9 cellular contexts compared by ENCODE assay signal in the genomic region with DNA sequence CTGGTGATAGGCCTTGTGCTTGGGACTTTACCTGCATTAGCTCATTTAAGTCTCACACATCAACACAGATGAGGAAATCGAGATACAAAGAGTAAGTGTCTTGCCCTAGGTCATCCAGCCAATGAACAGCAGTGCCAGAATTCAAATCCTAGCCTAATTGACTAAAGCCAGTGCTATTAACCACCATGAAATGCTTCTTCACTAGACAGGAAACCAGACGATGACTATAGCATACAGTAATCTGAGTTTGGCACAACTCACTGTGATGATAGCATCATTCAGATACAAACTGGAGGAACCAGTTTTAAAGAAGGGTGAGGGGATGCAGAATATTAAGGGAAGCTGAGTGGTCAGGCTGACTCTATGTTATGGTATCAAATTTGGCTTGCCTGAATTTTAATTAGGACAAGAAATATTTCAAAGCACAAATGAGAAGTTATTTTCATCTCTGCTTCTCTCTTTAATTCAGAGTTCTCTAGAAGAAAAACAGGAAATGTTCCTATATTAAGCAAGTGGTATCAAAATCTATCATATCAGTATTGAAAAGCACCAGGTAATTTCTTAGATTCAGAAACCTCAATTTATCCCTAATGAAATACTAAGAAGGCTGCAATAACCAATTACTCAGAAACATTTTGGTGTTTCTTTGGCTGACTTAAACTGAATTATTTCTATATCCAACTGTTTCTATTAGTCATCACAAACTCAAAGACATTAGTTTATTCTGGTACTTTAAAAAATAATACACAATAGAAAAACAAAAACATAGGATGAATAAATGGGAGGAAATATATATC.
DNase-seq lines count a peak whose midpoint lies in the region; ATAC-seq, FAIRE-seq and TF ChIP-seq lines count a peak whose summit lies in the region.
"Had no signal": no experiment of that assay in that cellular context is flagged by ENCODE, and none has a peak within 500 bp of the region (broad histone marks: within the 10 kb centered on the region; RNA-seq: fewer than 3 reads in every experiment).

No MANE protein-coding gene starts in this region.

- no peaks in the 10 kb centered on the region for H3K9me1 ChIP-seq in keratinocyte (ENCODE audit: control insufficient read depth, extremely low read depth, insufficient read depth, low read length)

- H3K79me2 ChIP-seq in keratinocyte (ENCODE audit: control insufficient read depth, insufficient read depth, low read length) (no peaks in the 10 kb centered on the region), GM23338 (replicated peaks; ENCODE audit: insufficient read depth) (no peaks in the 10 kb centered on the region)

- H3K4me3 ChIP-seq in keratinocyte (ENCODE audit: control insufficient read depth in 2 of 3, extremely low read depth in 1 of 3, insufficient read depth in 2 of 3, low read depth in 1 of 3, low read length in 3 of 3) (peak overlapping the region in 1 of 3 experiments; percentile 32), GM23338 (no peak overlapping the region)
- H3K4me3 ChIP-seq: cardiac muscle cell had no signal

- H3K27ac ChIP-seq in keratinocyte (ENCODE audit: control insufficient read depth, insufficient read depth, low read length) (peak overlapping the region; percentile 83), GM23338 (ENCODE audit: low read depth) (no peak overlapping the region)
- H3K27ac ChIP-seq: cardiac muscle cell had no signal

- H3F3A ChIP-seq in GM23338 (replicated peaks; ENCODE audit: low read depth), result no peaks in the 10 kb centered on the region

- no peaks in the 10 kb centered on the region for H3K9me3 Mint-ChIP-seq in activated CD8-positive, alpha-beta memory T cell treated with anti-CD3 and anti-CD28 coated beads, Interleukin-2, amount 10 ng/mL, durations not matched to agents 7 days and 5 days (ENCODE audit: low read depth)
- H3K9me3 Mint-ChIP-seq in activated T-cell treated with anti-CD3 and anti-CD28 coated beads, Interleukin-2, amount 50 U/mL, for 4 hours, result no peaks in the 10 kb centered on the region
- H3K9me3 Mint-ChIP-seq in GM23338, result no peaks in the 10 kb centered on the region

- peak overlapping the region; percentile 93 for H3K27ac Mint-ChIP-seq in activated CD8-positive, alpha-beta memory T cell treated with anti-CD3 and anti-CD28 coated beads, Interleukin-2, amount 10 ng/mL, durations not matched to agents 7 days and 5 days
- H3K27ac Mint-ChIP-seq in GM23338, result no peak overlapping the region

- peak; percentile 58 for ATAC-seq in activated CD8-positive, alpha-beta memory T cell treated with anti-CD3 and anti-CD28 coated beads, Interleukin-2, amount 10 ng/mL, durations not matched to agents 7 days and 5 days
- peak; percentile 74 to 78 for ATAC-seq in activated T-cell treated with anti-CD3 and anti-CD28 coated beads, Interleukin-2, amount 50 U/mL, for 4 hours
- no peak for ATAC-seq in GM23338

- peak; percentile 52 for DNase-seq in activated CD8-positive, alpha-beta memory T cell treated with anti-CD3 and anti-CD28 coated beads, Interleukin-2, amount 10 ng/mL, durations not matched to agents 7 days and 5 days
- no peak for DNase-seq in activated CD8-positive, alpha-beta memory T cell treated with anti-CD3 and anti-CD28 coated beads, Interleukin-2, amount 50 U/mL, for 48 hours
- DNase-seq in HPDE6-E6E7 (ENCODE audit: extremely low spot score) (peak; percentile 48), keratinocyte (ENCODE audit: low read depth, low spot score) (peak; percentile 97), globus pallidus (ENCODE audit: low spot score) (no peak), NCI-H774 (lab: John Stamatoyannopoulos, UW) (no peak), GM23338 (ENCODE audit: low spot score) (no peak)
- peak; percentile 5 for DNase-seq in activated T-cell treated with anti-CD3 and anti-CD28 coated beads, Interleukin-2, amount 50 U/mL, for 4 hours

- H3K4me1 Mint-ChIP-seq in activated CD8-positive, alpha-beta memory T cell treated with anti-CD3 and anti-CD28 coated beads, Interleukin-2, amount 10 ng/mL, durations not matched to agents 7 days and 5 days, result peaks cover 60% of the 10 kb centered on the region
- peaks cover 55% of the 10 kb centered on the region for H3K4me1 Mint-ChIP-seq in activated T-cell treated with anti-CD3 and anti-CD28 coated beads, Interleukin-2, amount 50 U/mL, for 4 hours (ENCODE audit: low read depth)
- peaks cover 13% of the 10 kb centered on the region; the same call in 2 of the 3 replicates for H3K4me1 Mint-ChIP-seq in GM23338

- no peaks in the 10 kb centered on the region for H3K27me3 ChIP-seq in keratinocyte (ENCODE audit: control insufficient read depth, extremely low read depth, insufficient read depth, low read length)
- H3K27me3 ChIP-seq in GM23338 (ENCODE audit: insufficient read depth), result no peaks in the 10 kb centered on the region
- H3K27me3 ChIP-seq: cardiac muscle cell had no signal

- H3K4me1 ChIP-seq in keratinocyte (ENCODE audit: control insufficient read depth, extremely low read depth, insufficient read depth, low read length), result peaks cover 61% of the 10 kb centered on the region
- no peaks in the 10 kb centered on the region; the same call in 1 of the 2 replicates for H3K4me1 ChIP-seq in GM23338 (ENCODE audit: insufficient read depth)

- peaks cover 2% of the 10 kb centered on the region for H3K9me3 ChIP-seq in keratinocyte (ENCODE audit: control insufficient read depth, low read depth, low read length)

- H3K9ac ChIP-seq in keratinocyte (ENCODE audit: control insufficient read depth, extremely low read depth, insufficient read depth, low read length), result peak overlapping the region; percentile 58

- H3K4me3 Mint-ChIP-seq in activated CD8-positive, alpha-beta memory T cell treated with anti-CD3 and anti-CD28 coated beads, Interleukin-2, amount 10 ng/mL, durations not matched to agents 7 days and 5 days, result peak overlapping the region; percentile 6
- H3K4me3 Mint-ChIP-seq in activated T-cell treated with anti-CD3 and anti-CD28 coated beads, Interleukin-2, amount 50 U/mL, for 4 hours, result peak overlapping the region; percentile 54
- no peak overlapping the region for H3K4me3 Mint-ChIP-seq in GM23338

- TF ChIP-seq CTCF in keratinocyte (optimal IDR thresholded peaks at IDR 0.05 in 1 of 3, IDR thresholded peaks at IDR 0.05 in 1 of 3, conservative IDR thresholded peaks at IDR 0.05 in 1 of 3; ENCODE audit: extremely low read depth in 1 of 3, insufficient read depth in 2 of 3, low read length in 3 of 3) (no peak), GM23338 (conservative IDR thresholded peaks at IDR 0.05; ENCODE audit: low read depth in 2 of 2) (no peak)

- H3K27me3 Mint-ChIP-seq in activated CD8-positive, alpha-beta memory T cell treated with anti-CD3 and anti-CD28 coated beads, Interleukin-2, amount 10 ng/mL, durations not matched to agents 7 days and 5 days, result no peaks in the 10 kb centered on the region
- H3K27me3 Mint-ChIP-seq in activated T-cell treated with anti-CD3 and anti-CD28 coated beads, Interleukin-2, amount 50 U/mL, for 4 hours (ENCODE audit: low read depth), result no peaks in the 10 kb centered on the region
- H3K27me3 Mint-ChIP-seq in GM23338 (ENCODE audit: insufficient read depth, low read depth, poor library complexity), result peaks cover 1% of the 10 kb centered on the region

- H3K36me3 ChIP-seq in keratinocyte (ENCODE audit: control insufficient read depth in 2 of 2, extremely low read depth in 1 of 2, insufficient read depth in 2 of 2, low read length in 2 of 2), result no peaks in the 10 kb centered on the region
- H3K36me3 ChIP-seq in GM23338 (ENCODE audit: insufficient read depth), result no peaks in the 10 kb centered on the region
- H3K36me3 ChIP-seq: cardiac muscle cell had no signal

- H3K9me2 ChIP-seq in GM23338 (ENCODE audit: insufficient read depth), result no peaks in the 10 kb centered on the region; the same call in 1 of the 2 replicates

- dilution Hi-C loops in keratinocyte (cut with MboI; ENCODE audit: extremely low pct_ligation_motif_present, low sequenced_read_pairs), result no loop called here

- H2AFZ ChIP-seq in keratinocyte (ENCODE audit: control insufficient read depth, low read length) (no peak overlapping the region), GM23338 (no peak overlapping the region)

- peak; percentile 100 for FAIRE-seq in keratinocyte (lab: Jason Lieb, UNC)

- H4K20me1 ChIP-seq in keratinocyte (ENCODE audit: control insufficient read depth, extremely low read depth, insufficient read depth, low read length), result no peaks in the 10 kb centered on the region
- no peaks in the 10 kb centered on the region for H4K20me1 ChIP-seq in GM23338 (replicated peaks; ENCODE audit: insufficient read depth)

- peaks cover 5% of the 10 kb centered on the region for H3K36me3 Mint-ChIP-seq in activated CD8-positive, alpha-beta memory T cell treated with anti-CD3 and anti-CD28 coated beads, Interleukin-2, amount 10 ng/mL, durations not matched to agents 7 days and 5 days
- no peaks in the 10 kb centered on the region for H3K36me3 Mint-ChIP-seq in activated T-cell treated with anti-CD3 and anti-CD28 coated beads, Interleukin-2, amount 50 U/mL, for 4 hours (ENCODE audit: insufficient read depth)
- H3K36me3 Mint-ChIP-seq in GM23338 (ENCODE audit: low read depth), result no peaks in the 10 kb centered on the region

- peak overlapping the region; percentile 72 for H3K4me2 ChIP-seq in keratinocyte (ENCODE audit: control insufficient read depth, extremely low read depth, insufficient read depth, low read depth, low read length)
- H3K4me2 ChIP-seq in GM23338, result no peak overlapping the region

- CTCF ChIA-PET in activated CD8-positive, alpha-beta memory T cell treated with anti-CD3 and anti-CD28 coated beads, Interleukin-2, amount 10 ng/mL, durations not matched to agents 7 days and 5 days (lab: Charles Lee), result interaction anchor here (0.6 to 4.5 kb wide), 4 partner anchors 18 to 162 kb away, joined by 3 to 13 read pairs (median 6); a partner anchor contains a TSS

TF ChIP-seq in GM23338, 12 proteins besides CTCF, POLR2A, EP300 and RAD21 (continues in another document):
- TF ChIP-seq, protein P1, sequence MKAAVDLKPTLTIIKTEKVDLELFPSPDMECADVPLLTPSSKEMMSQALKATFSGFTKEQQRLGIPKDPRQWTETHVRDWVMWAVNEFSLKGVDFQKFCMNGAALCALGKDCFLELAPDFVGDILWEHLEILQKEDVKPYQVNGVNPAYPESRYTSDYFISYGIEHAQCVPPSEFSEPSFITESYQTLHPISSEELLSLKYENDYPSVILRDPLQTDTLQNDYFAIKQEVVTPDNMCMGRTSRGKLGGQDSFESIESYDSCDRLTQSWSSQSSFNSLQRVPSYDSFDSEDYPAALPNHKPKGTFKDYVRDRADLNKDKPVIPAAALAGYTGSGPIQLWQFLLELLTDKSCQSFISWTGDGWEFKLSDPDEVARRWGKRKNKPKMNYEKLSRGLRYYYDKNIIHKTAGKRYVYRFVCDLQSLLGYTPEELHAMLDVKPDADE (IDR thresholded peaks at IDR 0.05), result no peak
- TF ChIP-seq EZH2 (IDR thresholded peaks at IDR 0.05; ENCODE audit: low read depth, unreplicated experiment) (no peak), ZNF114 (CRISPR knock-in tag; IDR thresholded peaks at IDR 0.05) (no peak), NANOG (IDR thresholded peaks at IDR 0.05; ENCODE audit: borderline replicate concordance) (no peak), JUNB (IDR thresholded peaks at IDR 0.05; ENCODE audit: unreplicated experiment) (no peak), CREB1 (CRISPR knock-in tag; IDR thresholded peaks at IDR 0.05; ENCODE audit: low read depth) (no peak)

Comparison
In these comparisons a context has a peak if more than half of its experiments do, and no peak if none do; other contexts are left out.
1. DNase-seq: peak in activated CD8-positive, alpha-beta memory T cell treated with anti-CD3 and anti-CD28 coated beads, Interleukin-2, amount 10 ng/mL, durations not matched to agents 7 days and 5 days (single experiment), HPDE6-E6E7 (single experiment), activated T-cell treated with anti-CD3 and anti-CD28 coated beads, Interleukin-2, amount 50 U/mL, for 4 hours (single experiment) and keratinocyte (single experiment); none in activated CD8-positive, alpha-beta memory T cell treated with anti-CD3 and anti-CD28 coated beads, Interleukin-2, amount 50 U/mL, for 48 hours (single experiment), globus pallidus (single experiment), NCI-H774 (single experiment) and GM23338 (single experiment).